ENCODE assay signal across 9 cellular contexts in genomic region chr7:128030999-128031681, GRCh38. TPM values are rescaled to one million over a fixed set of nuclear protein-coding genes. Genes with fewer than 3 reads are reported as not detected.
DNase-seq lines count a peak whose midpoint lies in the region; ATAC-seq and TF ChIP-seq lines count a peak whose summit lies in the region.
"Had no signal": no experiment of that assay in that cellular context is flagged by ENCODE, and none has a peak within 500 bp of the region (broad histone marks: within the 10 kb centered on the region; RNA-seq: fewer than 3 reads in every experiment).

A gene with protein sequence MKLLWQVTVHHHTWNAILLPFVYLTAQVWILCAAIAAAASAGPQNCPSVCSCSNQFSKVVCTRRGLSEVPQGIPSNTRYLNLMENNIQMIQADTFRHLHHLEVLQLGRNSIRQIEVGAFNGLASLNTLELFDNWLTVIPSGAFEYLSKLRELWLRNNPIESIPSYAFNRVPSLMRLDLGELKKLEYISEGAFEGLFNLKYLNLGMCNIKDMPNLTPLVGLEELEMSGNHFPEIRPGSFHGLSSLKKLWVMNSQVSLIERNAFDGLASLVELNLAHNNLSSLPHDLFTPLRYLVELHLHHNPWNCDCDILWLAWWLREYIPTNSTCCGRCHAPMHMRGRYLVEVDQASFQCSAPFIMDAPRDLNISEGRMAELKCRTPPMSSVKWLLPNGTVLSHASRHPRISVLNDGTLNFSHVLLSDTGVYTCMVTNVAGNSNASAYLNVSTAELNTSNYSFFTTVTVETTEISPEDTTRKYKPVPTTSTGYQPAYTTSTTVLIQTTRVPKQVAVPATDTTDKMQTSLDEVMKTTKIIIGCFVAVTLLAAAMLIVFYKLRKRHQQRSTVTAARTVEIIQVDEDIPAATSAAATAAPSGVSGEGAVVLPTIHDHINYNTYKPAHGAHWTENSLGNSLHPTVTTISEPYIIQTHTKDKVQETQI (minus strand): TSS chr7:128031437. CDS start chr7:128030640, 797 bp downstream.

- no peak for TF ChIP-seq POLR2A in esophagus muscularis mucosa (IDR thresholded peaks at IDR 0.05; ENCODE audit: low read depth)
- no peak for TF ChIP-seq POLR2A in transverse colon (IDR thresholded peaks at IDR 0.05)

- TF ChIP-seq CTCF in esophagus muscularis mucosa (IDR thresholded peaks at IDR 0.05) (peak in 1 of 3 experiments; percentile 21), mucosa of descending colon (IDR thresholded peaks at IDR 0.05) (no peak), transverse colon (IDR thresholded peaks at IDR 0.05) (peak in 1 of 5 experiments; percentile 22)

- H3K4me3 Mint-ChIP-seq in activated CD8-positive, alpha-beta T cell treated with anti-CD3 and anti-CD28 coated beads, Interleukin-2, amount 10 ng/mL, durations not matched to agents 7 days and 5 days, result peak within 1 kb of the TSS; percentile 74

- in situ Hi-C loops in transverse colon (cut with MboI; ENCODE audit: low pct_ligation_motif_present in 1 of 4, low pct_unique_long_range_greater_than_20kb in 1 of 4, low sequenced_read_pairs in 3 of 4), result loop anchor here in 1 of 4 donors (25.0 kb wide), 1 partner anchor 319 kb away; no protein-coding TSS in a partner anchor

- ATAC-seq in GM19372 (IDR thresholded peaks at IDR 0.05; ENCODE audit: low read depth, unreplicated experiment) (peak; percentile 36), HG03439 (IDR thresholded peaks at IDR 0.05; ENCODE audit: unreplicated experiment) (peak; percentile 30), mucosa of descending colon (peak; percentile 56)
- ATAC-seq in activated CD8-positive, alpha-beta T cell treated with anti-CD3 and anti-CD28 coated beads, Interleukin-2, amount 10 ng/mL, durations not matched to agents 7 days and 5 days, result peak; percentile 55

- peaks cover 4% of the 10 kb centered on the region for H3K4me1 Mint-ChIP-seq in activated CD8-positive, alpha-beta T cell treated with anti-CD3 and anti-CD28 coated beads, Interleukin-2, amount 10 ng/mL, durations not matched to agents 7 days and 5 days (ENCODE audit: low read depth)

- H3K27ac ChIP-seq in esophagus muscularis mucosa (replicated peaks in 1 of 4) (peak within 1 kb of the TSS in 2 of 4 donors; percentile 40 to 45), transverse colon (peak within 1 kb of the TSS in 3 of 4 donors; percentile 8 to 36 (median 14))

- peaks cover 15% of the 10 kb centered on the region for H3K36me3 Mint-ChIP-seq in activated CD8-positive, alpha-beta T cell treated with anti-CD3 and anti-CD28 coated beads, Interleukin-2, amount 10 ng/mL, durations not matched to agents 7 days and 5 days (ENCODE audit: low read depth)

- peaks cover 8% of the 10 kb centered on the region for H3K27me3 Mint-ChIP-seq in activated CD8-positive, alpha-beta T cell treated with anti-CD3 and anti-CD28 coated beads, Interleukin-2, amount 10 ng/mL, durations not matched to agents 7 days and 5 days (ENCODE audit: low read depth)

- CTCF ChIA-PET in activated CD8-positive, alpha-beta T cell treated with anti-CD3 and anti-CD28 coated beads, Interleukin-2, amount 10 ng/mL, durations not matched to agents 7 days and 5 days (lab: Charles Lee), result interaction anchor here (1.0 to 1.2 kb wide), 2 partner anchors 29 to 138 kb away, joined by 3 to 4 read pairs; no protein-coding TSS in a partner anchor

- TF ChIP-seq EP300 in esophagus muscularis mucosa (IDR thresholded peaks at IDR 0.05) (no peak), transverse colon (IDR thresholded peaks at IDR 0.05; ENCODE audit: low read depth) (no peak)

- DNase-seq in CD1c-positive myeloid dendritic cell (ENCODE audit: extremely low spot score), result peak; percentile 47
- DNase-seq in activated CD8-positive, alpha-beta T cell treated with anti-CD3 and anti-CD28 coated beads, Interleukin-2, amount 10 ng/mL, durations not matched to agents 7 days and 5 days, result peak; percentile 46
- DNase-seq in esophagus muscularis mucosa (ENCODE audit: extremely low spot score), result no peak
- DNase-seq in mucosa of descending colon, result peak; percentile 41 to 66 (median 61)
- peak; percentile 36 for DNase-seq in transverse colon
- DNase-seq in NCI-H2081 treated with DMSO at 0.1 percent for 48 hours (lab: John Stamatoyannopoulos, UW), result no peak

- no peak within 1 kb of the TSS for H3K27ac Mint-ChIP-seq in activated CD8-positive, alpha-beta T cell treated with anti-CD3 and anti-CD28 coated beads, Interleukin-2, amount 10 ng/mL, durations not matched to agents 7 days and 5 days

- 3% methylated on average over 13 of the region's 83 CpGs for WGBS in esophagus muscularis mucosa
- 1% methylated on average over 34 of the region's 83 CpGs; no CpG with 5 or more reads in 1 of the 2 donors for WGBS in transverse colon (ENCODE audit: low coverage in 1 of 2), 2 donors

- H3K4me1 ChIP-seq in esophagus muscularis mucosa (peaks cover 27 to 36% (median 31%) of the 10 kb centered on the region in 4 donors), mucosa of descending colon (ENCODE audit: low read depth) (peaks cover 9% of the 10 kb centered on the region), transverse colon (peaks cover 8 to 27% (median 23%) of the 10 kb centered on the region in 4 donors)

- no peaks in the 10 kb centered on the region for H3K9me3 ChIP-seq in esophagus muscularis mucosa
- no peaks in the 10 kb centered on the region for H3K9me3 ChIP-seq in mucosa of descending colon
- no peaks in the 10 kb centered on the region for H3K9me3 ChIP-seq in transverse colon

- H3K27me3 ChIP-seq in esophagus muscularis mucosa, result peaks cover 0 to 13% (median 0%) of the 10 kb centered on the region in 4 donors
- H3K27me3 ChIP-seq in transverse colon, result peaks cover 26% of the 10 kb centered on the region

- POLR2A ChIA-PET in activated CD8-positive, alpha-beta T cell treated with anti-CD3 and anti-CD28 coated beads, Interleukin-2, amount 10 ng/mL, durations not matched to agents 7 days and 5 days (lab: Charles Lee), result interaction anchor here (0.7 kb wide), 1 partner anchor 528 kb away, joined by 3 read pairs; no protein-coding TSS in a partner anchor

- peak within 1 kb of the TSS; percentile 61 to 69 (median 62) for H3K4me3 ChIP-seq in esophagus muscularis mucosa
- H3K4me3 ChIP-seq in mucosa of descending colon, result no peak within 1 kb of the TSS
- H3K4me3 ChIP-seq in transverse colon, result peak within 1 kb of the TSS; percentile 38 to 65 (median 44)

- no peaks in the 10 kb centered on the region for H3K9me3 Mint-ChIP-seq in activated CD8-positive, alpha-beta T cell treated with anti-CD3 and anti-CD28 coated beads, Interleukin-2, amount 10 ng/mL, durations not matched to agents 7 days and 5 days (ENCODE audit: insufficient read depth)

- no peaks in the 10 kb centered on the region for H3K36me3 ChIP-seq in esophagus muscularis mucosa
- H3K36me3 ChIP-seq in mucosa of descending colon (ENCODE audit: low read depth), result no peaks in the 10 kb centered on the region
- no peaks in the 10 kb centered on the region for H3K36me3 ChIP-seq in transverse colon

- intact Hi-C loops in esophagus muscularis mucosa (cut with DNase I), result no loop called here
- intact Hi-C loops in mucosa of descending colon (cut with DNase I, micrococcal nuclease), result no loop called here
- intact Hi-C loops in transverse colon (cut with DNase I; ENCODE audit: low total_unique reads), result loop anchor here (10.0 kb wide), 2 partner anchors 196 to 316 kb away; no protein-coding TSS in a partner anchor

RNA-seq across cellular contexts. Expression of the gene that starts here (rescaled TPM):
- total RNA-seq in activated CD8-positive, alpha-beta T cell treated with anti-CD3 and anti-CD28 coated beads, Interleukin-2, amount 10 ng/mL, durations not matched to agents 7 days and 5 days, result under 1 TPM; 0.24 to 0.50 TPM
- total RNA-seq in esophagus muscularis mucosa, result 1 to 10 TPM in 1 of 4 donors, under 1 TPM in 3; under 0.01 to 1.3 (median 0.79) TPM
- 1 to 10 TPM in 2 of 3 donors, under 1 TPM in 1; 0.26 to 7.6 (median 1.1) TPM for total RNA-seq in mucosa of descending colon
- total RNA-seq in transverse colon, result 1 to 10 TPM in 2 of 4 donors, under 1 TPM in 2; 0.20 to 1.2 (median 0.96) TPM
- total RNA-seq: HT1080 had no signal

Comparison
In these comparisons a context has a peak if more than half of its experiments do, and no peak if none do; other contexts are left out.
1. Peak in DNase-seq and ATAC-seq in activated CD8-positive, alpha-beta T cell treated with anti-CD3 and anti-CD28 coated beads, Interleukin-2, amount 10 ng/mL, durations not matched to agents 7 days and 5 days; RNA of the gene not detected or under 1 TPM.
2. DNase-seq: peak in CD1c-positive myeloid dendritic cell (single experiment), mucosa of descending colon (3 of 3) and transverse colon (single experiment); none in esophagus muscularis mucosa (single experiment) and NCI-H2081 treated with DMSO at 0.1 percent for 48 hours (single experiment).
3. Peak in every context shown above with its lines, with median percentiles within 50 percentile points of each other: ATAC-seq.